1 cellular context compared by ENCODE assay signal in the genomic region with DNA sequence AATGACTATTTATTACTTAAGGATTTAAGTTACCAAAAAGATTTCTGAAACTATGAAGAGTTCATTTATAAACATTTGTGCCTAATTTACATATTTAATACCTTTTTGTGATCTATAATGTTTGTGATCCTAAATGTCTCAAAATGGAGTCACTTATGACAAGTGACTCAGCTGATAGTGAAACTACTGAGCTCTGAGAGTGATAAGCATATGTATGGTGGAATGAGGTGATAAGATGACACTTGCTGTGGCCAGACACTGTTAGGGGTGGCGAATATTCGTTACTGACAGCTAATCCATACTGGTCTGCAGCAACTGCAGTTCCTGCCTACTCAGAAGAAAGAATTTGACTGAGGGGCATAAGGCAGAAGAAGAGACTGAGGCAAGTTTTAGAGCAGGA.
TF ChIP-seq lines count a peak whose summit lies in the region.

No MANE protein-coding gene starts in this region.

TF ChIP-seq in K562, 482 proteins besides CTCF, POLR2A, EP300 and RAD21 (continued from another document and continues in another):
- TF ChIP-seq, protein P1, sequence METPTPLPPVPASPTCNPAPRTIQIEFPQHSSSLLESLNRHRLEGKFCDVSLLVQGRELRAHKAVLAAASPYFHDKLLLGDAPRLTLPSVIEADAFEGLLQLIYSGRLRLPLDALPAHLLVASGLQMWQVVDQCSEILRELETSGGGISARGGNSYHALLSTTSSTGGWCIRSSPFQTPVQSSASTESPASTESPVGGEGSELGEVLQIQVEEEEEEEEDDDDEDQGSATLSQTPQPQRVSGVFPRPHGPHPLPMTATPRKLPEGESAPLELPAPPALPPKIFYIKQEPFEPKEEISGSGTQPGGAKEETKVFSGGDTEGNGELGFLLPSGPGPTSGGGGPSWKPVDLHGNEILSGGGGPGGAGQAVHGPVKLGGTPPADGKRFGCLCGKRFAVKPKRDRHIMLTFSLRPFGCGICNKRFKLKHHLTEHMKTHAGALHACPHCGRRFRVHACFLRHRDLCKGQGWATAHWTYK (CRISPR knock-in tag; IDR thresholded peaks at IDR 0.05) = peak; percentile 97
- TF ChIP-seq SMARCE1 (IDR thresholded peaks at IDR 0.05) = no peak; the same call in 1 of the 2 replicates
- TF ChIP-seq ZNF197 (CRISPR knock-in tag; IDR thresholded peaks at IDR 0.05; ENCODE audit: low read depth) = peak; percentile 97
- TF ChIP-seq ATF7 (IDR thresholded peaks at IDR 0.05) = no peak
- TF ChIP-seq TCF7 (IDR thresholded peaks at IDR 0.05; ENCODE audit: borderline replicate concordance) = no peak
- TF ChIP-seq, protein P2, sequence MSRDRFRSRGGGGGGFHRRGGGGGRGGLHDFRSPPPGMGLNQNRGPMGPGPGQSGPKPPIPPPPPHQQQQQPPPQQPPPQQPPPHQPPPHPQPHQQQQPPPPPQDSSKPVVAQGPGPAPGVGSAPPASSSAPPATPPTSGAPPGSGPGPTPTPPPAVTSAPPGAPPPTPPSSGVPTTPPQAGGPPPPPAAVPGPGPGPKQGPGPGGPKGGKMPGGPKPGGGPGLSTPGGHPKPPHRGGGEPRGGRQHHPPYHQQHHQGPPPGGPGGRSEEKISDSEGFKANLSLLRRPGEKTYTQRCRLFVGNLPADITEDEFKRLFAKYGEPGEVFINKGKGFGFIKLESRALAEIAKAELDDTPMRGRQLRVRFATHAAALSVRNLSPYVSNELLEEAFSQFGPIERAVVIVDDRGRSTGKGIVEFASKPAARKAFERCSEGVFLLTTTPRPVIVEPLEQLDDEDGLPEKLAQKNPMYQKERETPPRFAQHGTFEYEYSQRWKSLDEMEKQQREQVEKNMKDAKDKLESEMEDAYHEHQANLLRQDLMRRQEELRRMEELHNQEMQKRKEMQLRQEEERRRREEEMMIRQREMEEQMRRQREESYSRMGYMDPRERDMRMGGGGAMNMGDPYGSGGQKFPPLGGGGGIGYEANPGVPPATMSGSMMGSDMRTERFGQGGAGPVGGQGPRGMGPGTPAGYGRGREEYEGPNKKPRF (IDR thresholded peaks at IDR 0.05; ENCODE audit: low read depth, low read length) = no peak
- no peak for TF ChIP-seq TARDBP (IDR thresholded peaks at IDR 0.05)
- no peak for TF ChIP-seq GTF2E2 (tag; IDR thresholded peaks at IDR 0.05)
- no peak for TF ChIP-seq TFAM (CRISPR knock-in tag; conservative IDR thresholded peaks at IDR 0.05)
- TF ChIP-seq MAZ (CRISPR knock-in tag; conservative IDR thresholded peaks at IDR 0.05 in 1 of 2, IDR thresholded peaks at IDR 0.05 in 1 of 2) = peak in 1 of 2 experiments; percentile 83; a peak in 2 of 4 replicates
- peak; percentile 24; the same call in 1 of the 2 replicates for TF ChIP-seq SOX6 (IDR thresholded peaks at IDR 0.05)
- no peak for TF ChIP-seq SPI1 (IDR thresholded peaks at IDR 0.05; ENCODE audit: borderline replicate concordance, low read depth, low read length)
- TF ChIP-seq ZFP30 (CRISPR knock-in tag; IDR thresholded peaks at IDR 0.05; ENCODE audit: borderline replicate concordance) = peak; percentile 53; the same call in 1 of the 2 replicates
- TF ChIP-seq, protein P3, sequence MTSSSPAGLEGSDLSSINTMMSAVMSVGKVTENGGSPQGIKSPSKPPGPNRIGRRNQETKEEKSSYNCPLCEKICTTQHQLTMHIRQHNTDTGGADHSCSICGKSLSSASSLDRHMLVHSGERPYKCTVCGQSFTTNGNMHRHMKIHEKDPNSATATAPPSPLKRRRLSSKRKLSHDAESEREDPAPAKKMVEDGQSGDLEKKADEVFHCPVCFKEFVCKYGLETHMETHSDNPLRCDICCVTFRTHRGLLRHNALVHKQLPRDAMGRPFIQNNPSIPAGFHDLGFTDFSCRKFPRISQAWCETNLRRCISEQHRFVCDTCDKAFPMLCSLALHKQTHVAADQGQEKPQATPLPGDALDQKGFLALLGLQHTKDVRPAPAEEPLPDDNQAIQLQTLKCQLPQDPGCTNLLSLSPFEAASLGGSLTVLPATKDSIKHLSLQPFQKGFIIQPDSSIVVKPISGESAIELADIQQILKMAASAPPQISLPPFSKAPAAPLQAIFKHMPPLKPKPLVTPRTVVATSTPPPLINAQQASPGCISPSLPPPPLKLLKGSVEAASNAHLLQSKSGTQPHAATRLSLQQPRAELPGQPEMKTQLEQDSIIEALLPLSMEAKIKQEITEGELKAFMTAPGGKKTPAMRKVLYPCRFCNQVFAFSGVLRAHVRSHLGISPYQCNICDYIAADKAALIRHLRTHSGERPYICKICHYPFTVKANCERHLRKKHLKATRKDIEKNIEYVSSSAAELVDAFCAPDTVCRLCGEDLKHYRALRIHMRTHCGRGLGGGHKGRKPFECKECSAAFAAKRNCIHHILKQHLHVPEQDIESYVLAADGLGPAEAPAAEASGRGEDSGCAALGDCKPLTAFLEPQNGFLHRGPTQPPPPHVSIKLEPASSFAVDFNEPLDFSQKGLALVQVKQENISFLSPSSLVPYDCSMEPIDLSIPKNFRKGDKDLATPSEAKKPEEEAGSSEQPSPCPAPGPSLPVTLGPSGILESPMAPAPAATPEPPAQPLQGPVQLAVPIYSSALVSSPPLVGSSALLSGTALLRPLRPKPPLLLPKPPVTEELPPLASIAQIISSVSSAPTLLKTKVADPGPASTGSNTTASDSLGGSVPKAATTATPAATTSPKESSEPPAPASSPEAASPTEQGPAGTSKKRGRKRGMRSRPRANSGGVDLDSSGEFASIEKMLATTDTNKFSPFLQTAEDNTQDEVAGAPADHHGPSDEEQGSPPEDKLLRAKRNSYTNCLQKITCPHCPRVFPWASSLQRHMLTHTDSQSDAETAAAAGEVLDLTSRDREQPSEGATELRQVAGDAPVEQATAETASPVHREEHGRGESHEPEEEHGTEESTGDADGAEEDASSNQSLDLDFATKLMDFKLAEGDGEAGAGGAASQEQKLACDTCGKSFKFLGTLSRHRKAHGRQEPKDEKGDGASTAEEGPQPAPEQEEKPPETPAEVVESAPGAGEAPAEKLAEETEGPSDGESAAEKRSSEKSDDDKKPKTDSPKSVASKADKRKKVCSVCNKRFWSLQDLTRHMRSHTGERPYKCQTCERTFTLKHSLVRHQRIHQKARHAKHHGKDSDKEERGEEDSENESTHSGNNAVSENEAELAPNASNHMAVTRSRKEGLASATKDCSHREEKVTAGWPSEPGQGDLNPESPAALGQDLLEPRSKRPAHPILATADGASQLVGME (CRISPR knock-in tag; IDR thresholded peaks at IDR 0.05) = peak; percentile 91
- TF ChIP-seq TEAD4 (IDR thresholded peaks at IDR 0.05; ENCODE audit: low read length) = peak; percentile 92
- TF ChIP-seq TEAD4 (CRISPR knock-in tag; IDR thresholded peaks at IDR 0.05; ENCODE audit: borderline replicate concordance) = no peak
- TF ChIP-seq, protein P4, sequence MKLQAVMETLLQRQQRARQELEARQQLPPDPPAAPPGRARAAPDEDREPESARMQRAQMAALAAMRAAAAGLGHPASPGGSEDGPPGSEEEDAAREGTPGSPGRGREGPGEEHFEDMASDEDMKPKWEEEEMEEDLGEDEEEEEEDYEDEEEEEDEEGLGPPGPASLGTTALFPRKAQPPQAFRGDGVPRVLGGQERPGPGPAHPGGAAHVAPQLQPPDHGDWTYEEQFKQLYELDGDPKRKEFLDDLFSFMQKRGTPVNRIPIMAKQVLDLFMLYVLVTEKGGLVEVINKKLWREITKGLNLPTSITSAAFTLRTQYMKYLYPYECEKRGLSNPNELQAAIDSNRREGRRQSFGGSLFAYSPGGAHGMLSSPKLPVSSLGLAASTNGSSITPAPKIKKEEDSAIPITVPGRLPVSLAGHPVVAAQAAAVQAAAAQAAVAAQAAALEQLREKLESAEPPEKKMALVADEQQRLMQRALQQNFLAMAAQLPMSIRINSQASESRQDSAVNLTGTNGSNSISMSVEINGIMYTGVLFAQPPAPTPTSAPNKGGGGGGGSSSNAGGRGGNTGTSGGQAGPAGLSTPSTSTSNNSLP (IDR thresholded peaks at IDR 0.05; ENCODE audit: borderline replicate concordance, low read depth, low read length) = no peak
- no peak for TF ChIP-seq PCBP1 (IDR thresholded peaks at IDR 0.05; ENCODE audit: low read depth, low read length, poor library complexity, severe bottlenecking)
- no peak for TF ChIP-seq RFX7 (CRISPR knock-in tag; IDR thresholded peaks at IDR 0.05)
- no peak for TF ChIP-seq SIRT6 (IDR thresholded peaks at IDR 0.05; ENCODE audit: low read depth, low read length)
- TF ChIP-seq KAT2B (IDR thresholded peaks at IDR 0.05; ENCODE audit: low read depth, low read length) = no peak
- no peak for TF ChIP-seq ZNF184 (CRISPR knock-in tag; IDR thresholded peaks at IDR 0.05)
- TF ChIP-seq, protein P5, sequence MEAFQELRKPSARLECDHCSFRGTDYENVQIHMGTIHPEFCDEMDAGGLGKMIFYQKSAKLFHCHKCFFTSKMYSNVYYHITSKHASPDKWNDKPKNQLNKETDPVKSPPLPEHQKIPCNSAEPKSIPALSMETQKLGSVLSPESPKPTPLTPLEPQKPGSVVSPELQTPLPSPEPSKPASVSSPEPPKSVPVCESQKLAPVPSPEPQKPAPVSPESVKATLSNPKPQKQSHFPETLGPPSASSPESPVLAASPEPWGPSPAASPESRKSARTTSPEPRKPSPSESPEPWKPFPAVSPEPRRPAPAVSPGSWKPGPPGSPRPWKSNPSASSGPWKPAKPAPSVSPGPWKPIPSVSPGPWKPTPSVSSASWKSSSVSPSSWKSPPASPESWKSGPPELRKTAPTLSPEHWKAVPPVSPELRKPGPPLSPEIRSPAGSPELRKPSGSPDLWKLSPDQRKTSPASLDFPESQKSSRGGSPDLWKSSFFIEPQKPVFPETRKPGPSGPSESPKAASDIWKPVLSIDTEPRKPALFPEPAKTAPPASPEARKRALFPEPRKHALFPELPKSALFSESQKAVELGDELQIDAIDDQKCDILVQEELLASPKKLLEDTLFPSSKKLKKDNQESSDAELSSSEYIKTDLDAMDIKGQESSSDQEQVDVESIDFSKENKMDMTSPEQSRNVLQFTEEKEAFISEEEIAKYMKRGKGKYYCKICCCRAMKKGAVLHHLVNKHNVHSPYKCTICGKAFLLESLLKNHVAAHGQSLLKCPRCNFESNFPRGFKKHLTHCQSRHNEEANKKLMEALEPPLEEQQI (IDR thresholded peaks at IDR 0.05) = no peak
- peak; percentile 79 for TF ChIP-seq KLF16 (IDR thresholded peaks at IDR 0.05)
- TF ChIP-seq, protein P6, sequence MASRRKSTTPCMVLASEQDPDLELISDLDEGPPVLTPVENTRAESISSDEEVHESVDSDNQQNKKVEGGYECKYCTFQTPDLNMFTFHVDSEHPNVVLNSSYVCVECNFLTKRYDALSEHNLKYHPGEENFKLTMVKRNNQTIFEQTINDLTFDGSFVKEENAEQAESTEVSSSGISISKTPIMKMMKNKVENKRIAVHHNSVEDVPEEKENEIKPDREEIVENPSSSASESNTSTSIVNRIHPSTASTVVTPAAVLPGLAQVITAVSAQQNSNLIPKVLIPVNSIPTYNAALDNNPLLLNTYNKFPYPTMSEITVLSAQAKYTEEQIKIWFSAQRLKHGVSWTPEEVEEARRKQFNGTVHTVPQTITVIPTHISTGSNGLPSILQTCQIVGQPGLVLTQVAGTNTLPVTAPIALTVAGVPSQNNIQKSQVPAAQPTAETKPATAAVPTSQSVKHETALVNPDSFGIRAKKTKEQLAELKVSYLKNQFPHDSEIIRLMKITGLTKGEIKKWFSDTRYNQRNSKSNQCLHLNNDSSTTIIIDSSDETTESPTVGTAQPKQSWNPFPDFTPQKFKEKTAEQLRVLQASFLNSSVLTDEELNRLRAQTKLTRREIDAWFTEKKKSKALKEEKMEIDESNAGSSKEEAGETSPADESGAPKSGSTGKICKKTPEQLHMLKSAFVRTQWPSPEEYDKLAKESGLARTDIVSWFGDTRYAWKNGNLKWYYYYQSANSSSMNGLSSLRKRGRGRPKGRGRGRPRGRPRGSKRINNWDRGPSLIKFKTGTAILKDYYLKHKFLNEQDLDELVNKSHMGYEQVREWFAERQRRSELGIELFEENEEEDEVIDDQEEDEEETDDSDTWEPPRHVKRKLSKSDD (conservative IDR thresholded peaks at IDR 0.05; ENCODE audit: low read length) = no peak
- TF ChIP-seq ZNF121 (CRISPR knock-in tag; conservative IDR thresholded peaks at IDR 0.05) = no peak
- peak; percentile 99 for TF ChIP-seq ZNF583 (CRISPR knock-in tag; IDR thresholded peaks at IDR 0.05)
- TF ChIP-seq, protein P7, sequence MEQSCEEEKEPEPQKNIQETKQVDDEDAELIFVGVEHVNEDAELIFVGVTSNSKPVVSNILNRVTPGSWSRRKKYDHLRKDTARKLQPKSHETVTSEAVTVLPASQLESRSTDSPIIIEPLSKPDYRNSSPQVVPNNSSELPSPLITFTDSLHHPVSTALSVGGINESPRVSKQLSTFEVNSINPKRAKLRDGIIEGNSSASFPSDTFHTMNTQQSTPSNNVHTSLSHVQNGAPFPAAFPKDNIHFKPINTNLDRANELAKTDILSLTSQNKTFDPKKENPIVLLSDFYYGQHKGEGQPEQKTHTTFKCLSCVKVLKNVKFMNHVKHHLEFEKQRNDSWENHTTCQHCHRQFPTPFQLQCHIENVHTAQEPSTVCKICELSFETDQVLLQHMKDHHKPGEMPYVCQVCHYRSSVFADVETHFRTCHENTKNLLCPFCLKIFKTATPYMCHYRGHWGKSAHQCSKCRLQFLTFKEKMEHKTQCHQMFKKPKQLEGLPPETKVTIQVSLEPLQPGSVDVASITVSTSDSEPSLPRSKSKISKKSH (CRISPR knock-in tag; IDR thresholded peaks at IDR 0.05) = peak; percentile 80
- no peak for TF ChIP-seq RBM15 (IDR thresholded peaks at IDR 0.05; ENCODE audit: insufficient read depth, low read length)
- TF ChIP-seq SMAD3 (CRISPR knock-in tag; conservative IDR thresholded peaks at IDR 0.05) = peak; percentile 97
- TF ChIP-seq, protein P8, sequence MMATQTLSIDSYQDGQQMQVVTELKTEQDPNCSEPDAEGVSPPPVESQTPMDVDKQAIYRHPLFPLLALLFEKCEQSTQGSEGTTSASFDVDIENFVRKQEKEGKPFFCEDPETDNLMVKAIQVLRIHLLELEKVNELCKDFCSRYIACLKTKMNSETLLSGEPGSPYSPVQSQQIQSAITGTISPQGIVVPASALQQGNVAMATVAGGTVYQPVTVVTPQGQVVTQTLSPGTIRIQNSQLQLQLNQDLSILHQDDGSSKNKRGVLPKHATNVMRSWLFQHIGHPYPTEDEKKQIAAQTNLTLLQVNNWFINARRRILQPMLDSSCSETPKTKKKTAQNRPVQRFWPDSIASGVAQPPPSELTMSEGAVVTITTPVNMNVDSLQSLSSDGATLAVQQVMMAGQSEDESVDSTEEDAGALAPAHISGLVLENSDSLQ (IDR thresholded peaks at IDR 0.05) = peak; percentile 47; the same call in 1 of the 2 replicates
- no peak for TF ChIP-seq HNRNPH1 (optimal IDR thresholded peaks at IDR 0.05; ENCODE audit: low read depth, low read length)
- TF ChIP-seq DACH1 (IDR thresholded peaks at IDR 0.05; ENCODE audit: partially characterized antibody) = no peak
- TF ChIP-seq, protein P9, sequence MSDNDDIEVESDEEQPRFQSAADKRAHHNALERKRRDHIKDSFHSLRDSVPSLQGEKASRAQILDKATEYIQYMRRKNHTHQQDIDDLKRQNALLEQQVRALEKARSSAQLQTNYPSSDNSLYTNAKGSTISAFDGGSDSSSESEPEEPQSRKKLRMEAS (CRISPR knock-in tag; IDR thresholded peaks at IDR 0.05) = no peak
- TF ChIP-seq, protein P10, sequence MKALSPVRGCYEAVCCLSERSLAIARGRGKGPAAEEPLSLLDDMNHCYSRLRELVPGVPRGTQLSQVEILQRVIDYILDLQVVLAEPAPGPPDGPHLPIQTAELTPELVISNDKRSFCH (CRISPR knock-in tag; IDR thresholded peaks at IDR 0.05) = peak; percentile 93
- TF ChIP-seq, protein P10 (tag; IDR thresholded peaks at IDR 0.05) = peak; percentile 99
- TF ChIP-seq EP400 (IDR thresholded peaks at IDR 0.05) = no peak
- no peak for TF ChIP-seq MCM7 (IDR thresholded peaks at IDR 0.05)
